Comparison of ENCODE assay signal across 8 cellular contexts in the genomic region with DNA sequence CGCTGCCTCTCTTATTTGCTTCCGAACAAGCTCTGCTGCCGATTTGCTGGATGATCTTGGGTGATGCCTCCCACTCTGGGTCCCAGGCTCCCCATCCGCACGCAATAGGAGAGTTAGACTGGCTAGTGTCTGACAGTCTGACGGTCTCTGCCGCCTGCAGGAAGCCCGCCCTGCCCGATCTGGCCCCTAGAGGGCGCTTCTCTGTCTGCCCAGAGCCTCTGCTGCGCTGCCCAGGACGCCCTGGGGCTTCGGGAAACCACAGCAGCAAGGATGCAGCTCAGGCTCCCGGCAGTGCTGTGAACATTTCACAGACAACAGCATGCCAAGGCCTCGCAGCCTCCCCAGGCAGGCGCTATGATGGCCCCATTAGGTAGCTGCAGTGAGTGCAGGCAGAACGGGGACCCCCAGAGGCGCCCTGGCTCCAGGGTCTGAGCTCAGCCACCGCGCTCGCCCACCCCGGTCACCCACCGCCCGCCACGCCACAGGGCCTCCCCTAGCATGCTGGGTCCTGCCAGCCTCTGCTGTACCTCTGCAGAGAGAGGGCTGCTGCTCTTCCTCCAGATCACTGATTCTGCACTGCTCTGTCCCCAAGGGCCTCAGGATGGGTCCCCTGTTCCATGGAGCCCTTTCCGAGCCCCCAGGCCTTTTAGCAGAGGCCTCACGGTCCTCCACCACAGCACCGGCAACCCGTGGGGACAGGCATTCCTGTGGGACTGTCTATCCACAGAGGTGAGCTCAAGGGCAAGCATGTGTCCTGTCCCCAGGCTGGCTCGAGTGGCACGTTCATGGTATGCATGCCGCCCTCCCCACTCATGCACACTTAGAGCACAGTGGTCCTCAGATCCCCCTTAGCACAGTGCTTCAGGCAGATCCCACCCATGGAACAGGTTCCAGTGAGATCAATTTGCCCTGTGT. TPM values are rescaled to one million over a fixed set of nuclear protein-coding genes. Genes with fewer than 3 reads are reported as not detected.
DNase-seq lines count a peak whose midpoint lies in the region; ATAC-seq and TF ChIP-seq lines count a peak whose summit lies in the region.

No MANE protein-coding gene starts in this region.

- peak; percentile 68 for DNase-seq in GM04504 (ENCODE audit: low read depth)
- DNase-seq in NCI-H1048 (lab: John Stamatoyannopoulos, UW) = peak; percentile 45
- peak; percentile 70 for DNase-seq in T-helper 2 cell treated with Interferon-gamma antibody and Interleukin-4, amounts not matched to agents 5 μg/mL and 100 μg/mL, for 36 hours (ENCODE audit: low spot score)
- DNase-seq in amniotic epithelial cell (ENCODE audit: low read depth) = peak; percentile 75
- DNase-seq in heart right ventricle = peak; percentile 83 to 89
- DNase-seq in putamen (ENCODE audit: low spot score) = peak; percentile 79
- DNase-seq in aorta = peak; percentile 91 to 96

- H3K36me3 Mint-ChIP-seq in T-helper 2 cell treated with Interferon-gamma antibody and Interleukin-4, amounts not matched to agents 5 μg/mL and 100 μg/mL, for 36 hours (ENCODE audit: low read depth) = peaks cover 4% of the 10 kb centered on the region

- H3K9me3 ChIP-seq in heart right ventricle (no peaks in the 10 kb centered on the region), aorta (ENCODE audit: control insufficient read depth, low read length) (no peaks in the 10 kb centered on the region)

- H3K27ac ChIP-seq in heart right ventricle = no peak overlapping the region
- no peak overlapping the region for H3K27ac ChIP-seq in aorta (ENCODE audit: low read depth in 1 of 2, low read length in 2 of 2)

- ATAC-seq in heart right ventricle (peak; percentile 87 to 98 (median 94)), aorta (ENCODE audit: low FRiP score) (peak; percentile 85), GM19035 (IDR thresholded peaks at IDR 0.05; ENCODE audit: unreplicated experiment) (no peak)

- H3K27ac Mint-ChIP-seq in T-helper 2 cell treated with Interferon-gamma antibody and Interleukin-4, amounts not matched to agents 5 μg/mL and 100 μg/mL, for 36 hours = no peak overlapping the region

- intact Hi-C loops in heart right ventricle (cut with DNase I) (loop anchor here in 8 of 10 donors (5.0 to 10.0 kb wide), 9 partner anchors 48 to 240 kb away; partner anchors contain the start of gene MAFF (in 1 of the 8)), aorta (cut with DNase I) (loop anchor here (1.0 to 5.0 kb wide), 3 partner anchors 68 to 239 kb away; partner anchors contain the start of gene PLA2G6 (in 1 of the 2))

- H3K27me3 Mint-ChIP-seq in T-helper 2 cell treated with Interferon-gamma antibody and Interleukin-4, amounts not matched to agents 5 μg/mL and 100 μg/mL, for 36 hours (ENCODE audit: low read depth) = no peaks in the 10 kb centered on the region

- TF ChIP-seq CTCF in heart right ventricle (IDR thresholded peaks at IDR 0.05) = peak; percentile 87 to 98 (median 95)

- no peak overlapping the region for H3K4me3 Mint-ChIP-seq in T-helper 2 cell treated with Interferon-gamma antibody and Interleukin-4, amounts not matched to agents 5 μg/mL and 100 μg/mL, for 36 hours

- peaks cover 2% of the 10 kb centered on the region for H3K4me1 Mint-ChIP-seq in T-helper 2 cell treated with Interferon-gamma antibody and Interleukin-4, amounts not matched to agents 5 μg/mL and 100 μg/mL, for 36 hours (ENCODE audit: low read depth)

- peaks cover 0 to 22% (median 0%) of the 10 kb centered on the region in 9 donors for H3K36me3 ChIP-seq in heart right ventricle
- no peaks in the 10 kb centered on the region for H3K36me3 ChIP-seq in aorta (ENCODE audit: control insufficient read depth in 1 of 2, insufficient read depth in 2 of 2, low read length in 1 of 2)

- WGBS in heart right ventricle, 2 donors = 46 to 47% methylated on average over 32 of the region's 32 CpGs
- WGBS in aorta, 2 donors = 45 to 51% methylated on average over 31 to 32 of the region's 32 CpGs

- H3K27me3 ChIP-seq in heart right ventricle = no peaks in the 10 kb centered on the region
- H3K27me3 ChIP-seq in aorta (ENCODE audit: control insufficient read depth in 1 of 2, insufficient read depth in 2 of 2, low read length in 1 of 2) = no peaks in the 10 kb centered on the region

- peaks cover 2% of the 10 kb centered on the region for H3K9me3 Mint-ChIP-seq in T-helper 2 cell treated with Interferon-gamma antibody and Interleukin-4, amounts not matched to agents 5 μg/mL and 100 μg/mL, for 36 hours

- no peak overlapping the region for H3K4me3 ChIP-seq in heart right ventricle
- no peak overlapping the region for H3K4me3 ChIP-seq in aorta (ENCODE audit: low read length in 2 of 2)

- H3K4me1 ChIP-seq in heart right ventricle = peaks cover 0 to 12% (median 8%) of the 10 kb centered on the region in 9 donors
- H3K4me1 ChIP-seq in aorta (ENCODE audit: control insufficient read depth in 1 of 2, insufficient read depth in 2 of 2, low read length in 2 of 2) = no peaks in the 10 kb centered on the region

RNA-seq across cellular contexts. Expression of gene BAIAP2L2, which starts 4.3 kb away (rescaled TPM):
- total RNA-seq in heart right ventricle (under 1 TPM in 6 of 10 donors, not detected in 4; 0.12 to 0.36 (median 0.17) TPM), aorta (under 1 TPM; 0.26 to 0.48 TPM)
- polyA plus RNA-seq in heart right ventricle (under 1 TPM; 0.28 to 0.37 TPM), aorta (10 to 100 TPM in 1 of 2 donors, 1 to 10 TPM in 1; 2.3 to 11.9 TPM)

RNA-seq across cellular contexts. Expression of gene SLC16A8, which starts 30.8 kb away (rescaled TPM):
- total RNA-seq in heart right ventricle = under 1 TPM in 1 of 10 donors, not detected in 9; 0.34 TPM
- under 1 TPM; 0.19 to 0.22 TPM for polyA plus RNA-seq in heart right ventricle
- total RNA-seq in aorta = under 1 TPM in 1 of 2 donors, not detected in 1; 0.81 TPM
- under 1 TPM; 0.25 to 0.72 TPM for polyA plus RNA-seq in aorta

RNA-seq across cellular contexts. Expression of gene PICK1, which starts 57.5 kb away (rescaled TPM):
- total RNA-seq in heart right ventricle (10 to 100 TPM; 17.4 to 30.7 (median 22.1) TPM), aorta (10 to 100 TPM; 25.0 to 26.4 TPM)
- polyA plus RNA-seq in heart right ventricle (10 to 100 TPM; 27.3 to 32.9 TPM), aorta (10 to 100 TPM in 1 of 2 donors, 1 to 10 TPM in 1; 9.5 to 46.2 TPM)
